In the genomic region with DNA sequence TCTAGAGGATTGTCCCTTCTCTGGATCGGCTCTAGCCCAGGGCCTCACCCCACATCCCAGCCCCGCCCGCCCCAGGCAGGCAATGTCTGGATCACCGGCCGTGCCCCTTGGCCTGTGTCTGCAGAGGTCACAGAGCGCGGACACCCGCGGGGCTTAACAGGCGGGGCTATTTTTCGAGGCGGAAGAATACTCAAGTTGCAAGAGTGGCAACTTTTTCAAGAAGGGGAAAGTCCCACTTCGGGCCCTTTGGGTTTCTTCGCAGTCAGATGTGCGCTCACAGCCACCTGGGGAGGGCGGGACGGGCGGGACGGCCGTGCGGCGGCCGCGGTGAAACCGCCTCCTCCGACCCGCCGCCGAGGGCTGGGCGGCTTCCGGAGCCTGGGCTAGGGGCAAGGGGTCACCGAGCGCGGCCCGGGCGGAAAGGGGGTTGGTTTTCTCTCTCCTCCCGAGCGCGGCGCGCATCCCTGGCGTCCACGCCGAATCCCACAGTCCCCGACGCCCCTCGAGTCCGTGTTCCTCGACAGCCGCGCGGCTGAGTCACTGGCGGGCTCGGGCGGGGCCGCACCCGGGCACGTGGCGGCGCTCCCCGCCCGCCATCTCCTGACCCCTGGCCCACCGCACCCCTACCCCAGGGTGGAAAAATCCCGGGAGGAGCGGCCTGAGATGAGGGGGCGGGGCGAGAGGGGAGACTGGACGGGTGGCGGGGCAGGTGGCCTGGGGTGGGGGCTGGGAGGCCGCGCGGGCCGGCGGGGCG, we compare ENCODE assay signal across 1 cellular context.
TF ChIP-seq lines count a peak whose summit lies in the region.

No MANE protein-coding gene starts in this region.

TF ChIP-seq in A549, 52 proteins besides CTCF, POLR2A, EP300 and RAD21 (continued from another document):
- 0 out of 2 replicates have a peak, but pooled peaks have one; percentile 12 for TF ChIP-seq GATA3 (IDR thresholded peaks at IDR 0.05; ENCODE audit: borderline replicate concordance)
- peak; percentile 98 for TF ChIP-seq MYC (IDR thresholded peaks at IDR 0.05; ENCODE audit: borderline replicate concordance, low read length)
- TF ChIP-seq ZNF302 (CRISPR knock-in tag; IDR thresholded peaks at IDR 0.05): no peak
- TF ChIP-seq HOXA7 (CRISPR knock-in tag; IDR thresholded peaks at IDR 0.05): peak; percentile 69; the same call in 1 of the 2 replicates
- TF ChIP-seq POLR2AphosphoS2 (conservative IDR thresholded peaks at IDR 0.05; ENCODE audit: low read length): no peak
- no peak for TF ChIP-seq NFE2L2 (conservative IDR thresholded peaks at IDR 0.05; ENCODE audit: low read length)
- TF ChIP-seq CHD4 (IDR thresholded peaks at IDR 0.05; ENCODE audit: borderline replicate concordance): no peak
- TF ChIP-seq HEYL (CRISPR knock-in tag; IDR thresholded peaks at IDR 0.05): no peak
- no peak for TF ChIP-seq ZSCAN20 (CRISPR knock-in tag; IDR thresholded peaks at IDR 0.05)
- TF ChIP-seq, protein P1, sequence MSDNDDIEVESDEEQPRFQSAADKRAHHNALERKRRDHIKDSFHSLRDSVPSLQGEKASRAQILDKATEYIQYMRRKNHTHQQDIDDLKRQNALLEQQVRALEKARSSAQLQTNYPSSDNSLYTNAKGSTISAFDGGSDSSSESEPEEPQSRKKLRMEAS (IDR thresholded peaks at IDR 0.05): peak; percentile 99
- TF ChIP-seq, protein P2, sequence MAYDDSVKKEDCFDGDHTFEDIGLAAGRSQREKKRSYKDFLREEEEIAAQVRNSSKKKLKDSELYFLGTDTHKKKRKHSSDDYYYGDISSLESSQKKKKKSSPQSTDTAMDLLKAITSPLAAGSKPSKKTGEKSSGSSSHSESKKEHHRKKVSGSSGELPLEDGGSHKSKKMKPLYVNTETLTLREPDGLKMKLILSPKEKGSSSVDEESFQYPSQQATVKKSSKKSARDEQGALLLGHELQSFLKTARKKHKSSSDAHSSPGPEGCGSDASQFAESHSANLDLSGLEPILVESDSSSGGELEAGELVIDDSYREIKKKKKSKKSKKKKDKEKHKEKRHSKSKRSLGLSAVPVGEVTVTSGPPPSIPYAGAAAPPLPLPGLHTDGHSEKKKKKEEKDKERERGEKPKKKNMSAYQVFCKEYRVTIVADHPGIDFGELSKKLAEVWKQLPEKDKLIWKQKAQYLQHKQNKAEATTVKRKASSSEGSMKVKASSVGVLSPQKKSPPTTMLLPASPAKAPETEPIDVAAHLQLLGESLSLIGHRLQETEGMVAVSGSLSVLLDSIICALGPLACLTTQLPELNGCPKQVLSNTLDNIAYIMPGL (CRISPR knock-in tag; IDR thresholded peaks at IDR 0.05; ENCODE audit: borderline replicate concordance): no peak
- TF ChIP-seq ESRRA (IDR thresholded peaks at IDR 0.05; ENCODE audit: borderline replicate concordance, low read length): 0 out of 2 replicates have a peak, but pooled peaks have one; percentile 22
- TF ChIP-seq CBX2 (IDR thresholded peaks at IDR 0.05; ENCODE audit: borderline replicate concordance, low read depth): no peak
- TF ChIP-seq, protein P3, sequence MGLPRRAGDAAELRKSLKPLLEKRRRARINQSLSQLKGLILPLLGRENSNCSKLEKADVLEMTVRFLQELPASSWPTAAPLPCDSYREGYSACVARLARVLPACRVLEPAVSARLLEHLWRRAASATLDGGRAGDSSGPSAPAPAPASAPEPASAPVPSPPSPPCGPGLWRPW (IDR thresholded peaks at IDR 0.05): no peak
- no peak for TF ChIP-seq FOSL2 (IDR thresholded peaks at IDR 0.05)
- TF ChIP-seq FOSL2 (CRISPR knock-in tag; IDR thresholded peaks at IDR 0.05): peak; percentile 83
- no peak for TF ChIP-seq NPAS2 (CRISPR knock-in tag; IDR thresholded peaks at IDR 0.05; ENCODE audit: borderline replicate concordance)
- TF ChIP-seq, protein P4, sequence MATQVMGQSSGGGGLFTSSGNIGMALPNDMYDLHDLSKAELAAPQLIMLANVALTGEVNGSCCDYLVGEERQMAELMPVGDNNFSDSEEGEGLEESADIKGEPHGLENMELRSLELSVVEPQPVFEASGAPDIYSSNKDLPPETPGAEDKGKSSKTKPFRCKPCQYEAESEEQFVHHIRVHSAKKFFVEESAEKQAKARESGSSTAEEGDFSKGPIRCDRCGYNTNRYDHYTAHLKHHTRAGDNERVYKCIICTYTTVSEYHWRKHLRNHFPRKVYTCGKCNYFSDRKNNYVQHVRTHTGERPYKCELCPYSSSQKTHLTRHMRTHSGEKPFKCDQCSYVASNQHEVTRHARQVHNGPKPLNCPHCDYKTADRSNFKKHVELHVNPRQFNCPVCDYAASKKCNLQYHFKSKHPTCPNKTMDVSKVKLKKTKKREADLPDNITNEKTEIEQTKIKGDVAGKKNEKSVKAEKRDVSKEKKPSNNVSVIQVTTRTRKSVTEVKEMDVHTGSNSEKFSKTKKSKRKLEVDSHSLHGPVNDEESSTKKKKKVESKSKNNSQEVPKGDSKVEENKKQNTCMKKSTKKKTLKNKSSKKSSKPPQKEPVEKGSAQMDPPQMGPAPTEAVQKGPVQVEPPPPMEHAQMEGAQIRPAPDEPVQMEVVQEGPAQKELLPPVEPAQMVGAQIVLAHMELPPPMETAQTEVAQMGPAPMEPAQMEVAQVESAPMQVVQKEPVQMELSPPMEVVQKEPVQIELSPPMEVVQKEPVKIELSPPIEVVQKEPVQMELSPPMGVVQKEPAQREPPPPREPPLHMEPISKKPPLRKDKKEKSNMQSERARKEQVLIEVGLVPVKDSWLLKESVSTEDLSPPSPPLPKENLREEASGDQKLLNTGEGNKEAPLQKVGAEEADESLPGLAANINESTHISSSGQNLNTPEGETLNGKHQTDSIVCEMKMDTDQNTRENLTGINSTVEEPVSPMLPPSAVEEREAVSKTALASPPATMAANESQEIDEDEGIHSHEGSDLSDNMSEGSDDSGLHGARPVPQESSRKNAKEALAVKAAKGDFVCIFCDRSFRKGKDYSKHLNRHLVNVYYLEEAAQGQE (IDR thresholded peaks at IDR 0.05): no peak
- TF ChIP-seq BHLHE40 (IDR thresholded peaks at IDR 0.05; ENCODE audit: low read depth, low read length): peak; percentile 62; the same call in 1 of the 2 replicates
- TF ChIP-seq, protein P5, sequence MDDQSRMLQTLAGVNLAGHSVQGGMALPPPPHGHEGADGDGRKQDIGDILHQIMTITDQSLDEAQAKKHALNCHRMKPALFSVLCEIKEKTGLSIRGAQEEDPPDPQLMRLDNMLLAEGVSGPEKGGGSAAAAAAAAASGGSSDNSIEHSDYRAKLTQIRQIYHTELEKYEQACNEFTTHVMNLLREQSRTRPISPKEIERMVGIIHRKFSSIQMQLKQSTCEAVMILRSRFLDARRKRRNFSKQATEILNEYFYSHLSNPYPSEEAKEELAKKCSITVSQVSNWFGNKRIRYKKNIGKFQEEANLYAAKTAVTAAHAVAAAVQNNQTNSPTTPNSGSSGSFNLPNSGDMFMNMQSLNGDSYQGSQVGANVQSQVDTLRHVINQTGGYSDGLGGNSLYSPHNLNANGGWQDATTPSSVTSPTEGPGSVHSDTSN (IDR thresholded peaks at IDR 0.05): no peak; the same call in 1 of the 2 replicates
- TF ChIP-seq MAZ (IDR thresholded peaks at IDR 0.05; ENCODE audit: borderline replicate concordance, low read depth, low read length): peak; percentile 12; the same call in 1 of the 2 replicates
- peak; percentile 17; the same call in 2 of the 3 replicates for TF ChIP-seq SMC3 (IDR thresholded peaks at IDR 0.05)
- 0 out of 4 replicates have a peak, but pooled peaks of 1 of the 2 experiments have one; percentile 9 for TF ChIP-seq CEBPB (IDR thresholded peaks at IDR 0.05)
- no peak for TF ChIP-seq ZFP36 (IDR thresholded peaks at IDR 0.05; ENCODE audit: borderline replicate concordance, partially characterized antibody)
- peak; percentile 9 for TF ChIP-seq RARB (CRISPR knock-in tag; IDR thresholded peaks at IDR 0.05)
- TF ChIP-seq CBX8 (IDR thresholded peaks at IDR 0.05): no peak
- TF ChIP-seq FOSB (CRISPR knock-in tag; IDR thresholded peaks at IDR 0.05): no peak
- TF ChIP-seq, protein P6, sequence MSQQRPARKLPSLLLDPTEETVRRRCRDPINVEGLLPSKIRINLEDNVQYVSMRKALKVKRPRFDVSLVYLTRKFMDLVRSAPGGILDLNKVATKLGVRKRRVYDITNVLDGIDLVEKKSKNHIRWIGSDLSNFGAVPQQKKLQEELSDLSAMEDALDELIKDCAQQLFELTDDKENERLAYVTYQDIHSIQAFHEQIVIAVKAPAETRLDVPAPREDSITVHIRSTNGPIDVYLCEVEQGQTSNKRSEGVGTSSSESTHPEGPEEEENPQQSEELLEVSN (IDR thresholded peaks at IDR 0.05; ENCODE audit: borderline replicate concordance, low read depth): peak; percentile 98
- TF ChIP-seq MAFK (IDR thresholded peaks at IDR 0.05; ENCODE audit: partially characterized antibody): no peak
- no peak for TF ChIP-seq JUNB (IDR thresholded peaks at IDR 0.05)
- TF ChIP-seq, protein P7, sequence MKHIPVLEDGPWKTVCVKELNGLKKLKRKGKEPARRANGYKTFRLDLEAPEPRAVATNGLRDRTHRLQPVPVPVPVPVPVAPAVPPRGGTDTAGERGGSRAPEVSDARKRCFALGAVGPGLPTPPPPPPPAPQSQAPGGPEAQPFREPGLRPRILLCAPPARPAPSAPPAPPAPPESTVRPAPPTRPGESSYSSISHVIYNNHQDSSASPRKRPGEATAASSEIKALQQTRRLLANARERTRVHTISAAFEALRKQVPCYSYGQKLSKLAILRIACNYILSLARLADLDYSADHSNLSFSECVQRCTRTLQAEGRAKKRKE (CRISPR knock-in tag; IDR thresholded peaks at IDR 0.05; ENCODE audit: low read depth): peak; percentile 38; the same call in 1 of the 2 replicates
- TF ChIP-seq PHF8 (IDR thresholded peaks at IDR 0.05; ENCODE audit: borderline replicate concordance, low read depth): 0 out of 2 replicates have a peak, but pooled peaks have one; percentile 4
